Comparison of ENCODE assay signal across 8 cellular contexts in the genomic region with DNA sequence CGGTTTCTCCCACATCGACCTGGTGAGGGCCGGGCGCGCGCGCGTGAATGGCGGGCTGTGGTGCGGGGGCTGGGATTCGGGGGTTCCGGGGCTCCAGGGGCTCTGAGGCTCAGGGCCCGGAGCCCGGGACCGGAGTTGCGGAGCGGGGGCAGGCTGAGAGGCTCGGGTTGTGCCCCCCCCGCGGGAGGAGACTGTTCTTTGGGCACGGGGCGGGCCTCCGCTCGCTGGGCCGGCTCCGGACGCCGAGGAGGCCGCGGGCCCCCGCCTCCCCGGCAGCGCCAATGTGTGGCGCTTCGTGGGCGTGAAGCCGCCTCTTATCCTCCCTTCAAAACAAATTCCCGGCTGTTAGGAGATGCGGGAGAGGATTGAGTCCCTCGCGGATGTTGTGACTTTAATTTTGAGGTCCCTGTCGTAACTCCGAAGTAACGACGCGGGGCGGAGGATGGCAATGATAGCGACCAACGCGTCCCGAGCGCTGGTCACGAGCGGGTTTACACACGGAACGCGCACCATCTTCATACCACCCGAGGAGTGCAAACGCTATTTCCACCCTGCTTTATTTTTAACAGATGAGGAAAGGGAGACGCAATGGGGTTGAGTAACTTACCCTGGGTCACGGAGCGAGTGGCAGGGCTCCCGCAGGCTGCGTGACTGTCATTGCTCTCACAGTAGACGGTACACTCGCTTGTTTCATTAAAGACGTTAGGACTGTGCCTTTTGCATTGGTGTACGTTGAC. TPM values are rescaled to one million over a fixed set of nuclear protein-coding genes. Genes with fewer than 3 reads are reported as not detected.
DNase-seq lines count a peak whose midpoint lies in the region; ATAC-seq, FAIRE-seq and TF ChIP-seq lines count a peak whose summit lies in the region.

No MANE protein-coding gene starts in this region.

- no peaks in the 10 kb centered on the region for H3K9me1 ChIP-seq in keratinocyte (ENCODE audit: control insufficient read depth, extremely low read depth, insufficient read depth, low read length)

- H3K79me2 ChIP-seq in keratinocyte (ENCODE audit: control insufficient read depth, insufficient read depth, low read length) = peaks cover 52% of the 10 kb centered on the region

- peak overlapping the region; percentile 92 to 94 for H3K27ac ChIP-seq in breast epithelium
- peak overlapping the region; percentile 77 for H3K27ac ChIP-seq in keratinocyte (ENCODE audit: control insufficient read depth, insufficient read depth, low read length)

- intact Hi-C loops in breast epithelium (cut with DNase I; ENCODE audit: low total_unique reads) = no loop called here

- TF ChIP-seq CTCF in AG09309 (IDR thresholded peaks at IDR 0.05; ENCODE audit: control insufficient read depth, insufficient read depth, low read depth, low read length, missing control alignments) = no peak
- TF ChIP-seq CTCF in breast epithelium (IDR thresholded peaks at IDR 0.05) = no peak
- TF ChIP-seq CTCF in keratinocyte (optimal IDR thresholded peaks at IDR 0.05 in 1 of 3, IDR thresholded peaks at IDR 0.05 in 1 of 3, conservative IDR thresholded peaks at IDR 0.05 in 1 of 3; ENCODE audit: extremely low read depth in 1 of 3, insufficient read depth in 2 of 3, low read length in 3 of 3) = no peak

- DNase-seq in AG09309 (ENCODE audit: low read depth) (no peak), RPMI7951 (ENCODE audit: low read depth) (peak; percentile 54), breast epithelium (ENCODE audit: low spot score in 2 of 2) (no peak), keratinocyte (ENCODE audit: low read depth, low spot score) (no peak), DMS153 treated with DMSO at 0.1 percent for 48 hours (lab: John Stamatoyannopoulos, UW; ENCODE audit: unreplicated experiment) (no peak)
- peak; percentile 3 for DNase-seq in stimulated activated CD4-positive, alpha-beta T cell treated with anti-CD3 and anti-CD28 coated beads, Interleukin-2, amount 100 ng/mL, for 4 hours (ENCODE audit: low read depth)

- ATAC-seq in GM18520 (IDR thresholded peaks at IDR 0.05; ENCODE audit: unreplicated experiment) (peak; percentile 17), HG03066 (IDR thresholded peaks at IDR 0.05; ENCODE audit: low read depth, unreplicated experiment) (peak; percentile 42)

- H3K9me3 ChIP-seq in breast epithelium (no peaks in the 10 kb centered on the region), keratinocyte (ENCODE audit: control insufficient read depth, low read depth, low read length) (no peaks in the 10 kb centered on the region)

- peak overlapping the region; percentile 88 for H3K4me2 ChIP-seq in keratinocyte (ENCODE audit: control insufficient read depth, extremely low read depth, insufficient read depth, low read depth, low read length)

- dilution Hi-C loops in keratinocyte (cut with MboI; ENCODE audit: extremely low pct_ligation_motif_present, low sequenced_read_pairs) = no loop called here

- no peaks in the 10 kb centered on the region for H3K27me3 ChIP-seq in breast epithelium
- no peaks in the 10 kb centered on the region for H3K27me3 ChIP-seq in keratinocyte (ENCODE audit: control insufficient read depth, extremely low read depth, insufficient read depth, low read length)

- no peaks in the 10 kb centered on the region for H3K36me3 ChIP-seq in breast epithelium
- H3K36me3 ChIP-seq in keratinocyte (ENCODE audit: control insufficient read depth in 2 of 2, extremely low read depth in 1 of 2, insufficient read depth in 2 of 2, low read length in 2 of 2) = peaks cover 2 to 11% of the 10 kb centered on the region in 2 experiments

- FAIRE-seq in keratinocyte (lab: Jason Lieb, UNC) = no peak

- peak overlapping the region; percentile 69 for H2AFZ ChIP-seq in keratinocyte (ENCODE audit: control insufficient read depth, low read length)

- H3K4me3 ChIP-seq in AG09309 (ENCODE audit: control insufficient read depth, low read depth, low read length) (peak overlapping the region; percentile 80), breast epithelium (peak overlapping the region; percentile 92 to 99 (median 98)), keratinocyte (ENCODE audit: control insufficient read depth in 2 of 3, extremely low read depth in 1 of 3, insufficient read depth in 2 of 3, low read depth in 1 of 3, low read length in 3 of 3) (peak overlapping the region; percentile 84 to 98 (median 92))

- peak overlapping the region; percentile 87 for H3K9ac ChIP-seq in keratinocyte (ENCODE audit: control insufficient read depth, extremely low read depth, insufficient read depth, low read length)

- peaks cover 13% of the 10 kb centered on the region for H4K20me1 ChIP-seq in keratinocyte (ENCODE audit: control insufficient read depth, extremely low read depth, insufficient read depth, low read length)

- H3K4me1 ChIP-seq in breast epithelium (no peaks in the 10 kb centered on the region), keratinocyte (ENCODE audit: control insufficient read depth, extremely low read depth, insufficient read depth, low read length) (peaks cover 13% of the 10 kb centered on the region)

- no peak for TF ChIP-seq POLR2A in breast epithelium (IDR thresholded peaks at IDR 0.05)

RNA-seq across cellular contexts. Expression of a gene that starts 0.5 kb away (rescaled TPM):
- 201 and 239 TPM in 2 replicates for total RNA-seq in RPMI7951 (2014; rRNA removed; shearing (Covaris generic))
- total RNA-seq in breast epithelium = 100 to 1,000 TPM; 105 to 176 (median 127) TPM
- 85.1 to 161 TPM (median 89.7 TPM) in 3 replicates for polyA plus RNA-seq in keratinocyte
- polyA plus RNA-seq in keratinocyte (2011; ENCODE audit: low read depth) = 184 TPM
- 73.9 and 118 TPM in 2 replicates for polyA plus RNA-seq in keratinocyte (2011; cell fraction: cytosol; rRNA removed)
- polyA plus RNA-seq in keratinocyte (2011; cell fraction: nucleus; rRNA removed) = 54.9 and 57.6 TPM in 2 replicates
- 76.0 and 87.3 TPM in 2 replicates for polyA plus RNA-seq in keratinocyte (2012; ENCODE audit: low replicate concordance)
- 23.3 to 138 TPM (median 90.8 TPM) in 3 replicates for polyA minus RNA-seq in keratinocyte
- 58.1 TPM for polyA minus RNA-seq in keratinocyte (2011; cell fraction: cytosol; rRNA and poly(A)+ RNA removed)
- polyA minus RNA-seq in keratinocyte (2011; cell fraction: nucleus; rRNA and poly(A)+ RNA removed) = 28.9 and 56.5 TPM in 2 replicates

RNA-seq across cellular contexts. Expression of a gene that starts 24.5 kb away (rescaled TPM):
- 12.0 and 16.5 TPM in 2 replicates for total RNA-seq in RPMI7951 (2014; rRNA removed; shearing (Covaris generic))
- 10 to 100 TPM in 2 of 3 donors, 1 to 10 TPM in 1; 7.8 to 15.7 (median 10.9) TPM for total RNA-seq in breast epithelium
- 16.0 to 23.8 TPM (median 22.0 TPM) in 3 replicates for polyA plus RNA-seq in keratinocyte
- 5.6 TPM for polyA plus RNA-seq in keratinocyte (2011; ENCODE audit: low read depth)
- polyA plus RNA-seq in keratinocyte (2011; cell fraction: cytosol; rRNA removed) = 19.1 and 21.7 TPM in 2 replicates
- polyA plus RNA-seq in keratinocyte (2011; cell fraction: nucleus; rRNA removed) = 12.3 and 14.5 TPM in 2 replicates
- polyA plus RNA-seq in keratinocyte (2012; ENCODE audit: low replicate concordance) = 14.3 and 17.7 TPM in 2 replicates
- polyA minus RNA-seq in keratinocyte = 14.6 to 19.9 TPM (median 17.1 TPM) in 3 replicates
- polyA minus RNA-seq in keratinocyte (2011; cell fraction: cytosol; rRNA and poly(A)+ RNA removed) = 8.4 TPM
- 5.0 and 5.4 TPM in 2 replicates for polyA minus RNA-seq in keratinocyte (2011; cell fraction: nucleus; rRNA and poly(A)+ RNA removed)

RNA-seq across cellular contexts. Expression of a gene that starts 52.8 kb away (rescaled TPM):
- total RNA-seq in RPMI7951 (2014; rRNA removed; shearing (Covaris generic)) = 10.6 and 11.1 TPM in 2 replicates
- 10 to 100 TPM; 11.9 to 20.6 (median 14.9) TPM for total RNA-seq in breast epithelium
- 13.2 to 17.7 TPM (median 14.5 TPM) in 3 replicates for polyA plus RNA-seq in keratinocyte
- 2.5 TPM for polyA plus RNA-seq in keratinocyte (2011; ENCODE audit: low read depth)
- polyA plus RNA-seq in keratinocyte (2011; cell fraction: cytosol; rRNA removed) = 8.6 and 11.0 TPM in 2 replicates
- 9.4 and 13.4 TPM in 2 replicates for polyA plus RNA-seq in keratinocyte (2011; cell fraction: nucleus; rRNA removed)
- 10.1 and 17.9 TPM in 2 replicates for polyA plus RNA-seq in keratinocyte (2012; ENCODE audit: low replicate concordance)
- 27.2 to 30.3 TPM (median 29.4 TPM) in 3 replicates for polyA minus RNA-seq in keratinocyte
- 12.1 TPM for polyA minus RNA-seq in keratinocyte (2011; cell fraction: cytosol; rRNA and poly(A)+ RNA removed)
- polyA minus RNA-seq in keratinocyte (2011; cell fraction: nucleus; rRNA and poly(A)+ RNA removed) = 5.2 and 8.6 TPM in 2 replicates

Comparison
In these comparisons a context has a peak if more than half of its experiments do, and no peak if none do; other contexts are left out.
1. DNase-seq: peak in RPMI7951 (single experiment) and stimulated activated CD4-positive, alpha-beta T cell treated with anti-CD3 and anti-CD28 coated beads, Interleukin-2, amount 100 ng/mL, for 4 hours (single experiment); none in AG09309 (single experiment), breast epithelium (0 of 2), keratinocyte (single experiment) and DMS153 treated with DMSO at 0.1 percent for 48 hours (single experiment).
2. Peak in every context shown above with its lines, with median percentiles within 50 percentile points of each other: H3K4me3 ChIP-seq.